ENCODE assay signal across 31 cellular contexts in genomic region chr14:68463705-68464104, GRCh38.
DNase-seq lines count a peak whose midpoint lies in the region; ATAC-seq, FAIRE-seq and TF ChIP-seq lines count a peak whose summit lies in the region.
"Had no signal": no experiment of that assay in that cellular context is flagged by ENCODE, and none has a peak within 500 bp of the region (broad histone marks: within the 10 kb centered on the region; RNA-seq: fewer than 3 reads in every experiment).

No MANE protein-coding gene starts in this region.

- no peaks in the 10 kb centered on the region for H3K9me3 ChIP-seq in RWPE2 (ENCODE audit: severe bottlenecking)
- H3K9me3 ChIP-seq: ascending aorta, Caco-2, lower lobe of right lung, transverse colon had no signal

- no peaks in the 10 kb centered on the region for H3K36me3 ChIP-seq in RWPE2 (ENCODE audit: low read depth)
- H3K36me3 ChIP-seq: ascending aorta, lower lobe of right lung, transverse colon had no signal

- no peak for ATAC-seq in RWPE2 (ENCODE audit: low read depth)
- ATAC-seq: activated CD8-positive, alpha-beta T cell treated with anti-CD3 and anti-CD28 coated beads for 36 hours; lower lobe of right lung; natural killer cell treated with Interleukin-12 subunit alpha and Interleukin-12 subunit beta and Interleukin-15 and Interleukin-18, amount 100 ng/mL, for 72 hours had no signal

- no peak overlapping the region for H3K27ac Mint-ChIP-seq in chondrocyte (ENCODE audit: unreplicated experiment)
- H3K27ac Mint-ChIP-seq: activated CD8-positive, alpha-beta T cell treated with anti-CD3 and anti-CD28 coated beads for 36 hours; activated naive CD4-positive, alpha-beta T cell treated with anti-CD3 and anti-CD28 coated beads, Interleukin-2, amount 50 U/mL, for 72 hours; activated T-helper 2 cell treated with anti-CD3 and anti-CD28 coated beads, Interferon-gamma antibody, Interleukin-2, Interleukin-4, amounts not matched to agents 10 μg/mL and 5 μg/mL and 100 μg/mL, durations not matched to agents 14 hours and 24 hours and 36 hours had no signal

- no peak for TF ChIP-seq CTCF in RWPE2 (IDR thresholded peaks at IDR 0.05; ENCODE audit: poor library complexity, severe bottlenecking)
- no peak for TF ChIP-seq CTCF in epithelial cell of esophagus (IDR thresholded peaks at IDR 0.05; ENCODE audit: insufficient read depth, low read depth, low read length, missing control alignments)
- no peak for TF ChIP-seq CTCF in chondrocyte (IDR thresholded peaks at IDR 0.05)

- peaks cover 58% of the 10 kb centered on the region for H3K4me1 Mint-ChIP-seq in chondrocyte (ENCODE audit: low read depth)

- DNase-seq in HT1080 (ENCODE audit: low read depth) (peak; percentile 7), RWPE2 (ENCODE audit: low spot score) (no peak), epithelial cell of esophagus (ENCODE audit: low read depth) (peak; percentile 34), urothelium cell line (ENCODE audit: low spot score) (peak; percentile 49), chondrocyte (ENCODE audit: low spot score) (no peak), HPDE6-E6E7 (ENCODE audit: extremely low spot score) (no peak), amygdala (lab: John Stamatoyannopoulos, UW) (no peak)
- DNase-seq: activated CD4-positive, alpha-beta T cell treated with anti-CD3 and anti-CD28 coated beads for 1 hour; activated CD8-positive, alpha-beta T cell treated with anti-CD3 and anti-CD28 coated beads for 36 hours; C1 segment of cervical spinal cord; Caco-2; caudate nucleus; DMS79; dorsolateral prefrontal cortex; glutamatergic neuron; HCEC 1CT; Karpas-422; lower lobe of right lung; NCI-H1694; NCI-H2171; NCI-H526; retina; RPMI8226; stimulated activated CD4-positive, alpha-beta T cell treated with anti-CD3 and anti-CD28 coated beads, Interleukin-2, amount 100 ng/mL, for 24 hours; T-helper 2 cell; transverse colon had no signal

- no peaks in the 10 kb centered on the region for H3K9me3 Mint-ChIP-seq in chondrocyte (ENCODE audit: low read depth)
- H3K9me3 Mint-ChIP-seq: activated CD8-positive, alpha-beta T cell treated with anti-CD3 and anti-CD28 coated beads for 36 hours; activated naive CD4-positive, alpha-beta T cell treated with anti-CD3 and anti-CD28 coated beads, Interleukin-2, amount 50 U/mL, for 72 hours; activated T-helper 2 cell treated with anti-CD3 and anti-CD28 coated beads, Interferon-gamma antibody, Interleukin-2, Interleukin-4, amounts not matched to agents 10 μg/mL and 5 μg/mL and 100 μg/mL, durations not matched to agents 14 hours and 24 hours and 36 hours; natural killer cell treated with Interleukin-12 subunit alpha and Interleukin-12 subunit beta and Interleukin-15 and Interleukin-18, amount 100 ng/mL, for 72 hours had no signal

- H3K4me3 ChIP-seq in RWPE2 (ENCODE audit: severe bottlenecking) (no peak overlapping the region), epithelial cell of esophagus (ENCODE audit: low read length) (no peak overlapping the region)
- H3K4me3 ChIP-seq: ascending aorta, dorsolateral prefrontal cortex, lower lobe of right lung, smooth muscle cell, transverse colon had no signal

- peaks cover 78% of the 10 kb centered on the region for H3K4me1 ChIP-seq in RWPE2 (ENCODE audit: insufficient read depth, poor library complexity, severe bottlenecking)

- H3K27me3 Mint-ChIP-seq in chondrocyte (ENCODE audit: low read depth) = no peaks in the 10 kb centered on the region
- H3K27me3 Mint-ChIP-seq: activated CD8-positive, alpha-beta T cell treated with anti-CD3 and anti-CD28 coated beads for 36 hours; natural killer cell treated with Interleukin-12 subunit alpha and Interleukin-12 subunit beta and Interleukin-15 and Interleukin-18, amount 100 ng/mL, for 72 hours had no signal

- H3K27ac ChIP-seq in RWPE2 (ENCODE audit: poor library complexity, severe bottlenecking) = peak overlapping the region; percentile 99
- H3K27ac ChIP-seq: ascending aorta, dorsolateral prefrontal cortex, lower lobe of right lung, transverse colon had no signal

- FAIRE-seq in urothelium cell line (lab: Jason Lieb, UNC) = no peak

- H3K27me3 ChIP-seq in RWPE2 (ENCODE audit: insufficient read depth, poor library complexity, severe bottlenecking) = no peaks in the 10 kb centered on the region
- H3K27me3 ChIP-seq: ascending aorta, dorsolateral prefrontal cortex, transverse colon had no signal

- no peaks in the 10 kb centered on the region for H3K36me3 Mint-ChIP-seq in chondrocyte (ENCODE audit: low read depth)
- H3K36me3 Mint-ChIP-seq: activated naive CD4-positive, alpha-beta T cell treated with anti-CD3 and anti-CD28 coated beads, Interleukin-2, amount 50 U/mL, for 72 hours; natural killer cell treated with Interleukin-12 subunit alpha and Interleukin-12 subunit beta and Interleukin-15 and Interleukin-18, amount 100 ng/mL, for 72 hours had no signal

- H3K4me3 Mint-ChIP-seq in chondrocyte (ENCODE audit: unreplicated experiment) = no peak overlapping the region
- H3K4me3 Mint-ChIP-seq: activated CD8-positive, alpha-beta T cell treated with anti-CD3 and anti-CD28 coated beads for 36 hours; natural killer cell treated with Interleukin-12 subunit alpha and Interleukin-12 subunit beta and Interleukin-15 and Interleukin-18, amount 100 ng/mL, for 72 hours had no signal

Comparison
In these comparisons a context has a peak if more than half of its experiments do, and no peak if none do; other contexts are left out.
1. DNase-seq: peak in HT1080 (single experiment), epithelial cell of esophagus (single experiment) and urothelium cell line (single experiment); none in RWPE2 (single experiment), chondrocyte (single experiment), HPDE6-E6E7 (single experiment) and amygdala (0 of 56).